ENCODE assay signal across 15 cellular contexts in the genomic region with DNA sequence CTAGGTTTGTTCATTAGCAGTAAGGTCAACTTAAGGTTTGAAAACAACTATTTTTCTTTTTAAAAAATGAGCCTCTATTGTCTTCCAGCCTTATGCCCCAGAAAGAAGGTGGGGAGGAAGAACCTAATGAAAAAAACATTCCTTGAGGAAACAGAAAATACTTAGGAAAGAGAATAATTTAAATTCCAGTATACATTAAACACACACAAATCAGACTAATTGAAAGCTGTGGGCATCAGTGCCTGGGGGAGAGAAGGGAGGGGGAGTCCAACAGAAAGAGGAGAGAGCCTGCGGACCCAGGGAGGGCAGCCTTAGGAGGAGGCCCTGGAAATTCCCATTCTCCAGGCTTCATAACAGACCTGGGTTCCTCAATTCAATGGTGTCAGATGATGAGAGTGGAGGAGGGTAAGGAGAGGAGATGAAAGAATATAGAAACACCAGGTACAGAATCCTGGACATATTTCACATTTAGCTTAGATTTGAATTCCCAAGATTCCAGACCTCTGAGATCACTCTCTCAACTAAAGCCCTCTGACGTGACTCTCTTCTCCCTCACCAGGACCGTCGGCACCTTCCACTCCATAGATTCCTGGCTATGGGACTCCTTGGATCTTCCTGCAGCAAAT.
DNase-seq lines count a peak whose midpoint lies in the region; ATAC-seq, FAIRE-seq and TF ChIP-seq lines count a peak whose summit lies in the region.
"Had no signal": no experiment of that assay in that cellular context is flagged by ENCODE, and none has a peak within 500 bp of the region (broad histone marks: within the 10 kb centered on the region; RNA-seq: fewer than 3 reads in every experiment).

No MANE protein-coding gene starts in this region.

- H3K4me3 ChIP-seq in right cardiac atrium (ENCODE audit: low read length) (no peak overlapping the region), astrocyte of the cerebellum (ENCODE audit: low read depth, low read length) (no peak overlapping the region), keratinocyte (ENCODE audit: control insufficient read depth in 2 of 3, extremely low read depth in 1 of 3, insufficient read depth in 2 of 3, low read depth in 1 of 3, low read length in 3 of 3) (no peak overlapping the region), thyroid gland (replicated peaks in 1 of 3) (no peak overlapping the region)

- 74% methylated on average over 4 of the region's 4 CpGs for WGBS in right cardiac atrium
- 93% methylated on average over 4 of the region's 4 CpGs for WGBS in thyroid gland, 2 donors

- no peaks in the 10 kb centered on the region for H3K36me3 ChIP-seq in keratinocyte (ENCODE audit: control insufficient read depth in 2 of 2, extremely low read depth in 1 of 2, insufficient read depth in 2 of 2, low read length in 2 of 2)
- H3K36me3 ChIP-seq in thyroid gland, result no peaks in the 10 kb centered on the region

- H3K9me1 ChIP-seq in keratinocyte (ENCODE audit: control insufficient read depth, extremely low read depth, insufficient read depth, low read length), result no peaks in the 10 kb centered on the region

- H3K27me3 ChIP-seq in right cardiac atrium (ENCODE audit: control insufficient read depth, insufficient read depth) (no peaks in the 10 kb centered on the region), keratinocyte (ENCODE audit: control insufficient read depth, extremely low read depth, insufficient read depth, low read length) (no peaks in the 10 kb centered on the region), thyroid gland (no peaks in the 10 kb centered on the region)

- FAIRE-seq in keratinocyte (lab: Jason Lieb, UNC), result peak; percentile 76

- intact Hi-C loops in left cardiac atrium (cut with DNase I) (no loop called here), right cardiac atrium (cut with DNase I) (no loop called here), thyroid gland (cut with DNase I) (no loop called here)

- no peak overlapping the region for H3K27ac ChIP-seq in right cardiac atrium (ENCODE audit: low read length)
- no peak overlapping the region for H3K27ac ChIP-seq in keratinocyte (ENCODE audit: control insufficient read depth, insufficient read depth, low read length)
- H3K27ac ChIP-seq in caudate nucleus (ENCODE audit: low read depth, low read length), result no peak overlapping the region
- H3K27ac ChIP-seq in thyroid gland, result no peak overlapping the region
- H3K27ac ChIP-seq: HL-60 had no signal

- ATAC-seq in left cardiac atrium (peak; percentile 41 to 83), right cardiac atrium (no peak), GM21576 (IDR thresholded peaks at IDR 0.05; ENCODE audit: unreplicated experiment) (no peak)
- ATAC-seq: activated CD4-positive, CD25-positive, alpha-beta regulatory T cell treated with anti-CD3 and anti-CD28 coated beads, Interleukin-2, amount 50 U/mL, for 24 hours; left lobe of liver; stimulated activated naive CD8-positive, alpha-beta T cell treated with anti-CD3 and anti-CD28 coated beads, Interleukin-15, amount 100 ng/mL, for 72 hours had no signal

- TF ChIP-seq CTCF in astrocyte of the cerebellum (IDR thresholded peaks at IDR 0.05; ENCODE audit: low read depth, low read length, missing control alignments), result no peak
- TF ChIP-seq CTCF in keratinocyte (optimal IDR thresholded peaks at IDR 0.05 in 1 of 3, IDR thresholded peaks at IDR 0.05 in 1 of 3, conservative IDR thresholded peaks at IDR 0.05 in 1 of 3; ENCODE audit: extremely low read depth in 1 of 3, insufficient read depth in 2 of 3, low read length in 3 of 3), result no peak
- TF ChIP-seq CTCF in thyroid gland (IDR thresholded peaks at IDR 0.05), result no peak

- no peak overlapping the region for H2AFZ ChIP-seq in keratinocyte (ENCODE audit: control insufficient read depth, low read length)

- no peaks in the 10 kb centered on the region for H3K79me2 ChIP-seq in keratinocyte (ENCODE audit: control insufficient read depth, insufficient read depth, low read length)

- dilution Hi-C loops in keratinocyte (cut with MboI; ENCODE audit: extremely low pct_ligation_motif_present, low sequenced_read_pairs), result no loop called here

- DNase-seq in left cardiac atrium, result no peak
- DNase-seq in right cardiac atrium, result no peak
- DNase-seq in astrocyte of the cerebellum (ENCODE audit: low read depth), result peak; percentile 26
- peak; percentile 19 for DNase-seq in keratinocyte (ENCODE audit: low read depth, low spot score)
- no peak for DNase-seq in caudate nucleus (lab: John Stamatoyannopoulos, UW)
- no peak for DNase-seq in DMS79 (lab: John Stamatoyannopoulos, UW)
- no peak for DNase-seq in thyroid gland
- DNase-seq: NCI-H1048; NCI-H748 treated with DMSO at 0.1 percent for 48 hours; stimulated activated CD4-positive, alpha-beta T cell treated with anti-CD3 and anti-CD28 coated beads, Interleukin-2, amount 100 ng/mL, for 48 hours; stimulated activated naive CD8-positive, alpha-beta T cell treated with anti-CD3 and anti-CD28 coated beads, Interleukin-15, amount 100 ng/mL, for 72 hours had no signal

- no peak overlapping the region for H3K9ac ChIP-seq in keratinocyte (ENCODE audit: control insufficient read depth, extremely low read depth, insufficient read depth, low read length)

- H3K4me1 ChIP-seq in right cardiac atrium (ENCODE audit: control insufficient read depth, insufficient read depth, low read length) (no peaks in the 10 kb centered on the region), keratinocyte (ENCODE audit: control insufficient read depth, extremely low read depth, insufficient read depth, low read length) (peaks cover 12% of the 10 kb centered on the region), thyroid gland (no peaks in the 10 kb centered on the region)

- in situ Hi-C loops in astrocyte of the cerebellum (cut with HindIII; ENCODE audit: low sequenced_read_pairs), result no loop called here

- H3K4me2 ChIP-seq in keratinocyte (ENCODE audit: control insufficient read depth, extremely low read depth, insufficient read depth, low read depth, low read length), result peak overlapping the region; percentile 12

- no peak for TF ChIP-seq POLR2A in thyroid gland (IDR thresholded peaks at IDR 0.05)

- H4K20me1 ChIP-seq in keratinocyte (ENCODE audit: control insufficient read depth, extremely low read depth, insufficient read depth, low read length), result no peaks in the 10 kb centered on the region

- H3K9me3 ChIP-seq in right cardiac atrium (ENCODE audit: control insufficient read depth, low read length), result no peaks in the 10 kb centered on the region
- no peaks in the 10 kb centered on the region for H3K9me3 ChIP-seq in keratinocyte (ENCODE audit: control insufficient read depth, low read depth, low read length)
- no peaks in the 10 kb centered on the region for H3K9me3 ChIP-seq in thyroid gland

Comparison
In these comparisons a context has a peak if more than half of its experiments do, and no peak if none do; other contexts are left out.
1. ATAC-seq: peak in left cardiac atrium (2 of 2); none in right cardiac atrium (0 of 2) and GM21576 (single experiment).
2. DNase-seq: peak in astrocyte of the cerebellum (single experiment) and keratinocyte (single experiment); none in left cardiac atrium (single experiment), right cardiac atrium (0 of 3), caudate nucleus (0 of 61), DMS79 (single experiment) and thyroid gland (0 of 2).